10 cellular contexts compared by ENCODE assay signal in genomic region chr14:29637406-29637805, GRCh38.
DNase-seq lines count a peak whose midpoint lies in the region; ATAC-seq and TF ChIP-seq lines count a peak whose summit lies in the region.
"Had no signal": no experiment of that assay in that cellular context is flagged by ENCODE, and none has a peak within 500 bp of the region (broad histone marks: within the 10 kb centered on the region; RNA-seq: fewer than 3 reads in every experiment).

No MANE protein-coding gene starts in this region.

- no peak overlapping the region for H2BK12ac ChIP-seq in mesenchymal stem cell (ENCODE audit: low read length in 2 of 2)

- H3K4ac ChIP-seq in mesenchymal stem cell (ENCODE audit: low read depth in 1 of 2, low read length in 2 of 2) = no peak overlapping the region

- no peak overlapping the region for H3K14ac ChIP-seq in mesenchymal stem cell (ENCODE audit: low read length in 2 of 2)

- no peaks in the 10 kb centered on the region for H3K4me1 Mint-ChIP-seq in stimulated activated memory B cell treated with anti-CD40 and anti-IgM and Interleukin-4, amounts not matched to agents 10 μg/mL and 1 μg/mL and 100 μg/mL, for 72 hours

- no peak overlapping the region for H4K91ac ChIP-seq in mesenchymal stem cell (ENCODE audit: low read length)

- H2BK5ac ChIP-seq in mesenchymal stem cell (ENCODE audit: low read depth, low read length, poor library complexity, severe bottlenecking) = no peak overlapping the region

- H3K18ac ChIP-seq in mesenchymal stem cell (ENCODE audit: low read depth in 1 of 2, low read length in 2 of 2) = no peak overlapping the region

- intact Hi-C loops in esophagus squamous epithelium (cut with DNase I) = no loop called here

- H3K27me3 ChIP-seq in mesenchymal stem cell (ENCODE audit: control insufficient read depth in 1 of 2, insufficient read depth in 1 of 2, low read length in 2 of 2) (no peaks in the 10 kb centered on the region), esophagus squamous epithelium (no peaks in the 10 kb centered on the region)

- no peak overlapping the region for H3K4me2 ChIP-seq in mesenchymal stem cell (ENCODE audit: low read length, poor library complexity, severe bottlenecking)

- H4K8ac ChIP-seq in mesenchymal stem cell (ENCODE audit: low read length) = no peak overlapping the region

- no peak for TF ChIP-seq CTCF in esophagus squamous epithelium (IDR thresholded peaks at IDR 0.05)

- H3K79me1 ChIP-seq in mesenchymal stem cell (replicated peaks; ENCODE audit: low read length, poor library complexity, severe bottlenecking) = no peaks in the 10 kb centered on the region

- ATAC-seq in stimulated activated memory B cell treated with anti-CD40 and anti-IgM and Interleukin-4, amounts not matched to agents 10 μg/mL and 1 μg/mL and 100 μg/mL, for 72 hours = no peak
- ATAC-seq in HG03045 (IDR thresholded peaks at IDR 0.05; ENCODE audit: unreplicated experiment) (no peak), GM21390 (IDR thresholded peaks at IDR 0.05; ENCODE audit: unreplicated experiment) (no peak)

- H3K9me3 ChIP-seq in mesenchymal stem cell (ENCODE audit: control insufficient read depth, low read length) = peaks cover 2% of the 10 kb centered on the region
- no peaks in the 10 kb centered on the region for H3K9me3 ChIP-seq in esophagus squamous epithelium
- H3K9me3 ChIP-seq: Caco-2 had no signal

- H3K36me3 ChIP-seq in mesenchymal stem cell (ENCODE audit: control insufficient read depth in 1 of 2, insufficient read depth in 2 of 2, low read depth in 1 of 2, low read length in 2 of 2) = peaks cover 0 to 30% of the 10 kb centered on the region in 2 experiments
- no peaks in the 10 kb centered on the region for H3K36me3 ChIP-seq in esophagus squamous epithelium

- H3K27ac ChIP-seq in mesenchymal stem cell (ENCODE audit: low read length, poor library complexity, severe bottlenecking) (no peak overlapping the region), esophagus squamous epithelium (no peak overlapping the region)

- no peak overlapping the region for H2BK120ac ChIP-seq in mesenchymal stem cell (ENCODE audit: low read depth, low read length)

- H3K36me3 Mint-ChIP-seq in stimulated activated memory B cell treated with anti-CD40 and anti-IgM and Interleukin-4, amounts not matched to agents 10 μg/mL and 1 μg/mL and 100 μg/mL, for 72 hours = no peaks in the 10 kb centered on the region

- no CpG with 5 or more reads among the region's 2 CpGs for WGBS in mesenchymal stem cell
- 7 to 10% methylated on average over 2 of the region's 2 CpGs for WGBS in esophagus squamous epithelium, 2 donors

- no peak overlapping the region for H2BK15ac ChIP-seq in mesenchymal stem cell (ENCODE audit: low read depth, poor library complexity, severe bottlenecking)

- DNase-seq in COLO829 (ENCODE audit: low spot score) (peak; percentile 23), NCI-H2107 treated with DMSO at 0.1 percent for 48 hours (lab: John Stamatoyannopoulos, UW; ENCODE audit: unreplicated experiment) (peak; percentile 88), dedifferentiated amniotic fluid mesenchymal stem cell (ENCODE audit: extremely low spot score) (peak; percentile 29), mesenchymal stem cell (peak; percentile 54), esophagus squamous epithelium (lab: John Stamatoyannopoulos, UW) (no peak)
- DNase-seq: Caco-2, MV-4-11 had no signal

- no peak overlapping the region for H2AFZ ChIP-seq in mesenchymal stem cell (ENCODE audit: low read depth, low read length)

- H2AK5ac ChIP-seq in mesenchymal stem cell (ENCODE audit: low read length, severe bottlenecking) = no peak overlapping the region

- no peaks in the 10 kb centered on the region for H3K27me3 Mint-ChIP-seq in stimulated activated memory B cell treated with anti-CD40 and anti-IgM and Interleukin-4, amounts not matched to agents 10 μg/mL and 1 μg/mL and 100 μg/mL, for 72 hours

- H3K23ac ChIP-seq in mesenchymal stem cell (ENCODE audit: low read length in 2 of 2) = no peak overlapping the region

- no peaks in the 10 kb centered on the region for H3K9me3 Mint-ChIP-seq in stimulated activated memory B cell treated with anti-CD40 and anti-IgM and Interleukin-4, amounts not matched to agents 10 μg/mL and 1 μg/mL and 100 μg/mL, for 72 hours

- TF ChIP-seq POLR2A in esophagus squamous epithelium (IDR thresholded peaks at IDR 0.05) = no peak

- H3K9ac ChIP-seq in mesenchymal stem cell (ENCODE audit: low read length) = no peak overlapping the region

- no peak overlapping the region for H3K27ac Mint-ChIP-seq in stimulated activated memory B cell treated with anti-CD40 and anti-IgM and Interleukin-4, amounts not matched to agents 10 μg/mL and 1 μg/mL and 100 μg/mL, for 72 hours

- no peak overlapping the region for H3K4me3 ChIP-seq in mesenchymal stem cell (ENCODE audit: insufficient read depth in 1 of 2, low read depth in 1 of 2, low read length in 2 of 2)
- no peak overlapping the region for H3K4me3 ChIP-seq in esophagus squamous epithelium

- no peaks in the 10 kb centered on the region for H3K4me1 ChIP-seq in mesenchymal stem cell (ENCODE audit: control insufficient read depth, insufficient read depth, low read depth, low read length)
- peaks cover 0 to 3% (median 0%) of the 10 kb centered on the region in 3 donors for H3K4me1 ChIP-seq in esophagus squamous epithelium
- H3K4me1 ChIP-seq: Caco-2 had no signal

- no peak overlapping the region for H3K4me3 Mint-ChIP-seq in stimulated activated memory B cell treated with anti-CD40 and anti-IgM and Interleukin-4, amounts not matched to agents 10 μg/mL and 1 μg/mL and 100 μg/mL, for 72 hours
